8 cellular contexts compared by ENCODE assay signal in the genomic region with DNA sequence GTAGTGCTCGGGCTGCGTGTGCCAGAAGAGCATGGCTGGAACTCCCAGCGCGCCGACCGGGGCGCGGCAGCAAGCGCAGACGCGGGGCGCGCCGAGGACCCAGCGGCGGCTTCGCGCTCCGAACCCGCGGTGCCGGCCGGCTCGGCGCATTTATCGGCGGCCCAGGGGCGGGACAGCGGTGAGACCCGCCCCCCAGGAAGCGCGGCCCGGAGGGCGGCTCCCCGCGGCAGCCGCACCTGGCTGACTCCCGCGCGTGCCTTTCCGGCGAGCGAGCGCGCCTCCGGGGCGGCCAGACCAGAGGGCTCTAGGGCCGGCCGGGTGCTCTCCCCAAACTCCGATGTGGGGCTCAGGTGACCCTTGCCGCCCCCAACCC. TPM values are rescaled to one million over a fixed set of nuclear protein-coding genes. Genes with fewer than 3 reads are reported as not detected.
DNase-seq lines count a peak whose midpoint lies in the region; ATAC-seq, FAIRE-seq and TF ChIP-seq lines count a peak whose summit lies in the region.

A gene with protein sequence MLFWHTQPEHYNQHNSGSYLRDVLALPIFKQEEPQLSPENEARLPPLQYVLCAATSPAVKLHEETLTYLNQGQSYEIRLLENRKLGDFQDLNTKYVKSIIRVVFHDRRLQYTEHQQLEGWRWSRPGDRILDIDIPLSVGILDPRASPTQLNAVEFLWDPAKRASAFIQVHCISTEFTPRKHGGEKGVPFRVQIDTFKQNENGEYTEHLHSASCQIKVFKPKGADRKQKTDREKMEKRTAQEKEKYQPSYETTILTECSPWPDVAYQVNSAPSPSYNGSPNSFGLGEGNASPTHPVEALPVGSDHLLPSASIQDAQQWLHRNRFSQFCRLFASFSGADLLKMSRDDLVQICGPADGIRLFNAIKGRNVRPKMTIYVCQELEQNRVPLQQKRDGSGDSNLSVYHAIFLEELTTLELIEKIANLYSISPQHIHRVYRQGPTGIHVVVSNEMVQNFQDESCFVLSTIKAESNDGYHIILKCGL (minus strand): TSS at position 126 of the 373 bp plus-strand sequence. CDS start 93 bp downstream, at position 33.

- no peak for TF ChIP-seq POLR2A in GM12891 (IDR thresholded peaks at IDR 0.05; ENCODE audit: low read depth, low read length)

- peak; percentile 62 for DNase-seq in GM12891 (ENCODE audit: insufficient read length, low spot score)
- DNase-seq in UCSD-AML1 (lab: John Stamatoyannopoulos, UW; ENCODE audit: unreplicated experiment), result peak; percentile 66
- DNase-seq in glomerular visceral epithelial cell (ENCODE audit: extremely low spot score), result peak; percentile 25
- DNase-seq in progenitor cell of endocrine pancreas (ENCODE audit: low spot score, unreplicated experiment), result peak; percentile 34
- no peak for DNase-seq in superior temporal gyrus (ENCODE audit: extremely low spot score)
- no peak for DNase-seq in NCI-H446 treated with DMSO at 0.1 percent for 48 hours (lab: John Stamatoyannopoulos, UW)
- no peak for DNase-seq in Kasumi-1 (lab: John Stamatoyannopoulos, UW)

- TF ChIP-seq CTCF in progenitor cell of endocrine pancreas (IDR thresholded peaks at IDR 0.05; ENCODE audit: unreplicated experiment), result no peak

- FAIRE-seq in GM12891 (lab: Jason Lieb, UNC), result no peak

- no peak within 1 kb of the TSS for H3K27ac Mint-ChIP-seq in progenitor cell of endocrine pancreas

- peak; percentile 67 for ATAC-seq in HG03432 (IDR thresholded peaks at IDR 0.05; ENCODE audit: unreplicated experiment)

- H3K9me3 Mint-ChIP-seq in progenitor cell of endocrine pancreas (ENCODE audit: low read depth), result no peaks in the 10 kb centered on the region

- H3K4me1 Mint-ChIP-seq in progenitor cell of endocrine pancreas (ENCODE audit: low read depth), result peaks cover 3% of the 10 kb centered on the region

- peak within 1 kb of the TSS; percentile 77 for H3K4me3 Mint-ChIP-seq in progenitor cell of endocrine pancreas (ENCODE audit: low read depth)

- peaks cover 67% of the 10 kb centered on the region for H3K27me3 Mint-ChIP-seq in progenitor cell of endocrine pancreas

- no peaks in the 10 kb centered on the region for H3K36me3 Mint-ChIP-seq in progenitor cell of endocrine pancreas (ENCODE audit: insufficient read depth)

TF ChIP-seq in GM12891, 5 proteins besides CTCF, POLR2A, EP300 and RAD21:
- no peak for TF ChIP-seq SPI1 (IDR thresholded peaks at IDR 0.05; ENCODE audit: low read depth, low read length)
- TF ChIP-seq POU2F2 (IDR thresholded peaks at IDR 0.05; ENCODE audit: low read depth, low read length), result no peak
- no peak for TF ChIP-seq TAF1 (IDR thresholded peaks at IDR 0.05; ENCODE audit: low read depth, low read length)
- TF ChIP-seq PAX5 (IDR thresholded peaks at IDR 0.05; ENCODE audit: insufficient read depth, low read length, severe bottlenecking), result no peak
- no peak for TF ChIP-seq POLR2AphosphoS5 (IDR thresholded peaks at IDR 0.05; ENCODE audit: low read depth, low read length)

RNA-seq across cellular contexts. Expression of the gene that starts here (rescaled TPM):
- 0.32 TPM for polyA plus RNA-seq in GM12891 (2012; ENCODE audit: low read depth, missing spikeins)
- 0.78 and 0.86 TPM in 2 replicates for total RNA-seq in progenitor cell of endocrine pancreas

Comparison
In these comparisons a context has a peak if more than half of its experiments do, and no peak if none do; other contexts are left out.
1. Peak in DNase-seq in progenitor cell of endocrine pancreas; RNA of the gene not detected or under 1 TPM.
2. DNase-seq: peak in GM12891 (single experiment), UCSD-AML1 (single experiment) and glomerular visceral epithelial cell (single experiment); none in superior temporal gyrus (single experiment), NCI-H446 treated with DMSO at 0.1 percent for 48 hours (single experiment) and Kasumi-1 (0 of 2).